2 cellular contexts compared by ENCODE assay signal in genomic region chr5:154371687-154372086, GRCh38.
TF ChIP-seq lines count a peak whose summit lies in the region.

No MANE protein-coding gene starts in this region.

TF ChIP-seq in SK-N-SH, 30 proteins besides CTCF, POLR2A, EP300 and RAD21 (continued from another document):
- TF ChIP-seq FOSL2 (IDR thresholded peaks at IDR 0.05; ENCODE audit: borderline replicate concordance, low read depth) = no peak
- TF ChIP-seq CHD2 (IDR thresholded peaks at IDR 0.05; ENCODE audit: low read length, partially characterized antibody) = no peak
- no peak for TF ChIP-seq EZH2phosphoT487 (IDR thresholded peaks at IDR 0.05; ENCODE audit: borderline replicate concordance, low read depth)
- TF ChIP-seq USF2 (IDR thresholded peaks at IDR 0.05; ENCODE audit: borderline replicate concordance, low read depth, low read length) = no peak
- no peak for TF ChIP-seq FOXJ3 (CRISPR knock-in tag; IDR thresholded peaks at IDR 0.05)
- TF ChIP-seq IRF3 (IDR thresholded peaks at IDR 0.05; ENCODE audit: low read depth, low read length) = no peak
- no peak for TF ChIP-seq NFIC (IDR thresholded peaks at IDR 0.05; ENCODE audit: borderline replicate concordance)
- no peak for TF ChIP-seq NRF1 (IDR thresholded peaks at IDR 0.05; ENCODE audit: low read depth, low read length)
- no peak for TF ChIP-seq FOXM1 (IDR thresholded peaks at IDR 0.05; ENCODE audit: low read depth)
- TF ChIP-seq TCF12 (IDR thresholded peaks at IDR 0.05) = no peak
- TF ChIP-seq MAX (IDR thresholded peaks at IDR 0.05; ENCODE audit: low read depth) = no peak
- TF ChIP-seq REST (IDR thresholded peaks at IDR 0.05; ENCODE audit: low read depth, low read length) = no peak

TF ChIP-seq in SK-N-SH treated with all-trans-retinoic acid at 6 μM for 48 hours, 23 proteins besides CTCF, POLR2A, EP300 and RAD21 (continued from another document):
- TF ChIP-seq PATZ1 (CRISPR knock-in tag; IDR thresholded peaks at IDR 0.05; ENCODE audit: borderline replicate concordance) (no peak), GLIS3 (CRISPR knock-in tag; IDR thresholded peaks at IDR 0.05) (no peak), ARNTL (CRISPR knock-in tag; IDR thresholded peaks at IDR 0.05; ENCODE audit: borderline replicate concordance, low read depth) (no peak), CSRNP3 (CRISPR knock-in tag; IDR thresholded peaks at IDR 0.05) (no peak), CREB5 (CRISPR knock-in tag; IDR thresholded peaks at IDR 0.05; ENCODE audit: low read depth) (no peak), OSR1 (CRISPR knock-in tag; IDR thresholded peaks at IDR 0.05) (no peak), CSDC2 (CRISPR knock-in tag; IDR thresholded peaks at IDR 0.05) (no peak), ZFP30 (CRISPR knock-in tag; IDR thresholded peaks at IDR 0.05) (no peak), ESRRG (CRISPR knock-in tag; IDR thresholded peaks at IDR 0.05) (no peak)
